ENCODE assay signal across 14 cellular contexts in genomic region chr20:51416532-51417244, GRCh38.
A peak's percentile ranks its signal among the peaks of the same experiment; 100 is the strongest.
DNase-seq lines count a peak whose midpoint lies in the region; ATAC-seq and TF ChIP-seq lines count a peak whose summit lies in the region.
"Had no signal": no experiment of that assay in that cellular context is flagged by ENCODE, and none has a peak within 500 bp of the region (broad histone marks: within the 10 kb centered on the region; RNA-seq: fewer than 3 reads in every experiment).

No MANE protein-coding gene starts in this region.

- no peaks in the 10 kb centered on the region for H3K36me3 ChIP-seq in HEK293 (ENCODE audit: control insufficient read depth in 2 of 2, insufficient read depth in 1 of 2, low read length in 2 of 2)
- H3K36me3 ChIP-seq: thoracic aorta had no signal

- H3K4me1 Mint-ChIP-seq in activated CD4-positive, alpha-beta T cell treated with anti-CD3 and anti-CD28 coated beads for 36 hours = peaks cover 78% of the 10 kb centered on the region
- peaks cover 47% of the 10 kb centered on the region for H3K4me1 Mint-ChIP-seq in activated T-helper 17 cell treated with anti-CD3 and anti-CD28 coated beads, Interleukin-2, amount 50 U/mL, for 72 hours
- H3K4me1 Mint-ChIP-seq in natural killer cell (peaks cover 66 to 74% of the 10 kb centered on the region in 2 donors), progenitor cell of endocrine pancreas (ENCODE audit: low read depth) (peaks cover 4% of the 10 kb centered on the region)

- CTCF ChIA-PET in activated CD4-positive, alpha-beta T cell treated with anti-CD3 and anti-CD28 coated beads for 36 hours (lab: Charles Lee) = interaction anchor here (0.6 to 1.9 kb wide), 6 partner anchors 9 to 307 kb away, joined by 3 to 4 read pairs (median 3); no protein-coding TSS in a partner anchor
- CTCF ChIA-PET in HEK293 (lab: Yijun Ruan, JAX) = interaction anchor here (0.6 to 1.3 kb wide), 2 partner anchors 31 to 46 kb away, joined by 3 to 5 read pairs; no protein-coding TSS in a partner anchor

- peak overlapping the region; percentile 69 for H3K27ac Mint-ChIP-seq in activated CD4-positive, alpha-beta T cell treated with anti-CD3 and anti-CD28 coated beads for 36 hours
- peak overlapping the region; percentile 81 for H3K27ac Mint-ChIP-seq in activated T-helper 17 cell treated with anti-CD3 and anti-CD28 coated beads, Interleukin-2, amount 50 U/mL, for 72 hours
- peak overlapping the region; percentile 94 to 95 for H3K27ac Mint-ChIP-seq in natural killer cell
- no peak overlapping the region for H3K27ac Mint-ChIP-seq in progenitor cell of endocrine pancreas

- H3K27me3 Mint-ChIP-seq in activated CD4-positive, alpha-beta T cell treated with anti-CD3 and anti-CD28 coated beads for 36 hours = no peaks in the 10 kb centered on the region
- no peaks in the 10 kb centered on the region for H3K27me3 Mint-ChIP-seq in activated T-helper 17 cell treated with anti-CD3 and anti-CD28 coated beads, Interleukin-2, amount 50 U/mL, for 72 hours
- H3K27me3 Mint-ChIP-seq in natural killer cell (ENCODE audit: low read depth in 2 of 2) (no peaks in the 10 kb centered on the region), progenitor cell of endocrine pancreas (no peaks in the 10 kb centered on the region)

- no peak for DNase-seq in activated CD4-positive, alpha-beta T cell treated with anti-CD3 and anti-CD28 coated beads for 36 hours
- no peak for DNase-seq in activated CD4-positive, alpha-beta T cell treated with anti-CD3 and anti-CD28 coated beads, Interleukin-2, amount 50 U/mL, for 1 hour
- no peak for DNase-seq in natural killer cell
- no peak for DNase-seq in progenitor cell of endocrine pancreas (ENCODE audit: low spot score, unreplicated experiment)
- DNase-seq: NCI-H187; NCI-H69; stimulated activated CD4-positive, alpha-beta T cell treated with anti-CD3 and anti-CD28 coated beads, Interleukin-15, amount 100 ng/mL, for 24 hours had no signal

- intact Hi-C loops in activated CD4-positive, alpha-beta T cell treated with anti-CD3 and anti-CD28 coated beads for 36 hours (cut with DNase I, micrococcal nuclease) = no loop called here
- intact Hi-C loops in natural killer cell (cut with micrococcal nuclease) = loop anchor here (2.0 to 5.0 kb wide), 2 partner anchors 16 to 126 kb away; partner anchors contain the start of gene NFATC2

- POLR2A ChIA-PET in activated CD4-positive, alpha-beta T cell treated with anti-CD3 and anti-CD28 coated beads for 36 hours (lab: Charles Lee) = interaction anchor here (0.6 kb wide), 1 partner anchor 905 kb away, joined by 3 read pairs; no protein-coding TSS in a partner anchor
- POLR2A ChIA-PET in HEK293 (lab: Yijun Ruan, JAX) = no interaction called here

- no peaks in the 10 kb centered on the region for H3K4me1 ChIP-seq in HEK293 (ENCODE audit: control insufficient read depth, insufficient read depth, low read length)
- H3K4me1 ChIP-seq: parathyroid adenoma had no signal

- no peak for TF ChIP-seq CTCF in HEK293 (tag by site-specific recombination; IDR thresholded peaks at IDR 0.05)
- no peak for TF ChIP-seq CTCF in natural killer cell (IDR thresholded peaks at IDR 0.05)
- TF ChIP-seq CTCF in progenitor cell of endocrine pancreas (IDR thresholded peaks at IDR 0.05; ENCODE audit: unreplicated experiment) = no peak

- ATAC-seq in activated CD4-positive, alpha-beta T cell treated with anti-CD3 and anti-CD28 coated beads for 36 hours = peak; percentile 17
- peak; percentile 52 for ATAC-seq in activated T-helper 17 cell treated with anti-CD3 and anti-CD28 coated beads, Interleukin-2, amount 50 U/mL, for 72 hours (replicated peaks)
- ATAC-seq in natural killer cell (peak; percentile 59 to 66 (median 59)), GM21723 (IDR thresholded peaks at IDR 0.05; ENCODE audit: unreplicated experiment) (no peak), HG02571 (IDR thresholded peaks at IDR 0.05; ENCODE audit: unreplicated experiment) (no peak)

- no peaks in the 10 kb centered on the region for H3K9me3 Mint-ChIP-seq in activated CD4-positive, alpha-beta T cell treated with anti-CD3 and anti-CD28 coated beads for 36 hours (ENCODE audit: low read depth)
- H3K9me3 Mint-ChIP-seq in activated T-helper 17 cell treated with anti-CD3 and anti-CD28 coated beads, Interleukin-2, amount 50 U/mL, for 72 hours = no peaks in the 10 kb centered on the region
- H3K9me3 Mint-ChIP-seq in natural killer cell (no peaks in the 10 kb centered on the region), progenitor cell of endocrine pancreas (ENCODE audit: low read depth) (no peaks in the 10 kb centered on the region)

- peaks cover 55% of the 10 kb centered on the region for H3K36me3 Mint-ChIP-seq in activated CD4-positive, alpha-beta T cell treated with anti-CD3 and anti-CD28 coated beads for 36 hours (ENCODE audit: low read depth)
- H3K36me3 Mint-ChIP-seq in activated T-helper 17 cell treated with anti-CD3 and anti-CD28 coated beads, Interleukin-2, amount 50 U/mL, for 72 hours (ENCODE audit: low read depth) = peaks cover 83% of the 10 kb centered on the region
- H3K36me3 Mint-ChIP-seq in natural killer cell (no peaks in the 10 kb centered on the region), progenitor cell of endocrine pancreas (ENCODE audit: insufficient read depth) (peaks cover 6% of the 10 kb centered on the region)

- no peak overlapping the region for H3K4me3 ChIP-seq in HEK293 (ENCODE audit: low read depth, low read length)
- H3K4me3 ChIP-seq: hepatocyte, thoracic aorta had no signal

- H3K4me3 Mint-ChIP-seq in activated CD4-positive, alpha-beta T cell treated with anti-CD3 and anti-CD28 coated beads for 36 hours = no peak overlapping the region
- peak overlapping the region; percentile 75 for H3K4me3 Mint-ChIP-seq in activated T-helper 17 cell treated with anti-CD3 and anti-CD28 coated beads, Interleukin-2, amount 50 U/mL, for 72 hours
- H3K4me3 Mint-ChIP-seq in natural killer cell = peak overlapping the region; percentile 85
- no peak overlapping the region for H3K4me3 Mint-ChIP-seq in progenitor cell of endocrine pancreas (ENCODE audit: low read depth)

- no peaks in the 10 kb centered on the region for H3K9me3 ChIP-seq in HEK293 (ENCODE audit: control insufficient read depth, insufficient read depth, low read depth, low read length)
- H3K9me3 ChIP-seq: thoracic aorta had no signal

- H3K27ac ChIP-seq in HEK293 (ENCODE audit: extremely low read depth, low read depth, low read length) = no peak overlapping the region
- H3K27ac ChIP-seq: hepatocyte, parathyroid adenoma, thoracic aorta had no signal

TF ChIP-seq in HEK293, 187 proteins besides CTCF, POLR2A, EP300 and RAD21:
- TF ChIP-seq ZNF596 (tag by site-specific recombination; IDR thresholded peaks at IDR 0.05) = no peak
- no peak for TF ChIP-seq MEIS1 (CRISPR knock-in tag; IDR thresholded peaks at IDR 0.05; ENCODE audit: borderline replicate concordance)
- TF ChIP-seq ZIC2 (tag by site-specific recombination; IDR thresholded peaks at IDR 0.05) = 0 out of 2 replicates have a peak, but pooled peaks have one; percentile 11
TF ChIP-seq in HEK293: peak in this region for 1.

Comparison
In these comparisons a context has a peak if more than half of its experiments do, and no peak if none do; other contexts are left out.
1. ATAC-seq: peak in activated CD4-positive, alpha-beta T cell treated with anti-CD3 and anti-CD28 coated beads for 36 hours (single experiment), activated T-helper 17 cell treated with anti-CD3 and anti-CD28 coated beads, Interleukin-2, amount 50 U/mL, for 72 hours (single experiment) and natural killer cell (3 of 3); none in GM21723 (single experiment) and HG02571 (single experiment).
2. H3K4me3 Mint-ChIP-seq: peak in activated T-helper 17 cell treated with anti-CD3 and anti-CD28 coated beads, Interleukin-2, amount 50 U/mL, for 72 hours (single experiment) and natural killer cell (single experiment); none in activated CD4-positive, alpha-beta T cell treated with anti-CD3 and anti-CD28 coated beads for 36 hours (single experiment) and progenitor cell of endocrine pancreas (single experiment).